21 cellular contexts compared by ENCODE assay signal in genomic region chr14:41699506-41699905, GRCh38.
"Had no signal": no experiment of that assay in that cellular context is flagged by ENCODE, and none has a peak within 500 bp of the region (broad histone marks: within the 10 kb centered on the region; RNA-seq: fewer than 3 reads in every experiment).

No MANE protein-coding gene starts in this region.

- H3K9me3 ChIP-seq: neutrophil, psoas muscle, right lobe of liver, suprapubic skin, thyroid gland had no signal

- ATAC-seq: gastroesophageal sphincter; left cardiac atrium; mucosa of descending colon; naive thymus-derived CD8-positive, alpha-beta T cell; psoas muscle; right lobe of liver had no signal

- H3K4me1 ChIP-seq: gastroesophageal sphincter, left ventricle myocardium inferior, psoas muscle, right lobe of liver, suprapubic skin, thyroid gland had no signal

- H3K4me3 ChIP-seq: gastroesophageal sphincter, left ventricle myocardium inferior, lung, mucosa of descending colon, psoas muscle, right lobe of liver, suprapubic skin, thyroid gland had no signal

- H3K27me3 ChIP-seq: gastroesophageal sphincter, neutrophil, right lobe of liver, suprapubic skin, thyroid gland had no signal

- FAIRE-seq: colon, endothelial cell of umbilical vein, keratinocyte, urothelium cell line had no signal

- H3K27ac ChIP-seq: gastroesophageal sphincter, left ventricle myocardium inferior, neutrophil, psoas muscle, right lobe of liver, suprapubic skin, thyroid gland had no signal

- DNase-seq: glutamatergic neuron; immature natural killer cell; left cardiac atrium; left ventricle myocardium inferior; mesendoderm; mucosa of descending colon; naive thymus-derived CD8-positive, alpha-beta T cell; psoas muscle; retina; right lobe of liver; stimulated activated CD4-positive, alpha-beta T cell treated with anti-CD3 and anti-CD28 coated beads, Interleukin-12 subunit alpha, Interleukin-12 subunit beta, amount 100 ng/mL, for 4 hours; stimulated activated naive CD4-positive, alpha-beta T cell treated with Interleukin-2 at 50 U/mL for 16 hours; thyroid gland had no signal

- H3K36me3 ChIP-seq: gastroesophageal sphincter, left ventricle myocardium inferior, neutrophil, right lobe of liver, suprapubic skin, thyroid gland had no signal
